10 cellular contexts compared by ENCODE assay signal in the genomic region with DNA sequence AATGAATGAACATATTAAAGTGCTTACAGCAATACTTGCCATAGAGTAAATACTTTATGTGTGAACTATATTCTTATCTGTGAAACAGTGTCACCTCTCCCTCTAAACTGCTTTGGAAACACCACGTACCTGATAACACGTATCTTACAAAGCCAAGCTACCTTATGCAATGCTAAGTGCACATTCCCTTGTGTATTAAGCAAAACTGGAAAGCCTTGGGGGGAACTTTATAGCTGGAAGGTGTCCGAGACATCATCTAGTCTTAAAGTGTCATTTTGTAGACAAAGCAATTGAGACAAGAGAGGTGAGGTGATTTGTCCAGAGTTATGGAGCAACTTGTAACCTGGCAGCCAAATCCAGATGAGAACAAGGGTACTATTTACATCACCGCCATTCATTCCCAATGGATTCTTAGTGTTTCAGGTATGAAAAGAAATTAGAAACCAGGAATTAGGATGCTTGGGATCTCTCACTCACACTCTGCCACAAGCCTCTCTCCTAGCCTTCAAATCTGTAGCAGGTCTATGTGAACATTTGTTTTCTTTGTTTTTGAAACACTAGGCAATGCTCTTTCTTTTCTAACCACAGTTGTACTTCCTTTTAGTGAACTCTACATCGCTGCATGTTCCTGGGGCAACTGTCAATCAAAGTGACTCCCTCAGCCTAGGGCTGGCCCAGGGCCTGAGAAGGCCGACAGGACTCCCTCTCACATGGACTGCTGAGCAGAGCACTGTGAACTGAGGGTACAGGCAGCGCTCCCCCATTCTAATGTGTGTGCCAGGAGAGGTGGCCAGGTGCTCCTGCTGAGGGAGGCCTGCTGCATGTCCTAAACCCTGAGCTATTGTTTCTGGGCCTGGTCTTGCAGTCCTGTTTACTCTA. TPM values are rescaled to one million over a fixed set of nuclear protein-coding genes. Genes with fewer than 3 reads are reported as not detected.
A peak's percentile ranks its signal among the peaks of the same experiment; 100 is the strongest.
DNase-seq lines count a peak whose midpoint lies in the region; ATAC-seq and TF ChIP-seq lines count a peak whose summit lies in the region.
"Had no signal": no experiment of that assay in that cellular context is flagged by ENCODE, and none has a peak within 500 bp of the region (broad histone marks: within the 10 kb centered on the region; RNA-seq: fewer than 3 reads in every experiment).

No MANE protein-coding gene starts in this region.

- peaks cover 10% of the 10 kb centered on the region for H3K4me1 Mint-ChIP-seq in memory B cell

- no peak overlapping the region for H3K27ac ChIP-seq in testis

- ATAC-seq in GM18873 (IDR thresholded peaks at IDR 0.05; ENCODE audit: low FRiP score, unreplicated experiment), result peak; percentile 74
- ATAC-seq in GM21717 (IDR thresholded peaks at IDR 0.05; ENCODE audit: unreplicated experiment), result peak; percentile 72
- peak; percentile 83 for ATAC-seq in HG03354 (IDR thresholded peaks at IDR 0.05; ENCODE audit: poor library complexity, severe bottlenecking, unreplicated experiment)
- peak; percentile 56 for ATAC-seq in memory B cell (ENCODE audit: low read depth)

- H3K27me3 Mint-ChIP-seq in memory B cell, result peaks cover 4% of the 10 kb centered on the region

- TF ChIP-seq POLR2A in testis (IDR thresholded peaks at IDR 0.05), result no peak

- no peak for DNase-seq in memory B cell (ENCODE audit: low spot score in 2 of 2)
- DNase-seq in DMS114 treated with DMSO at 0.1 percent for 48 hours (lab: John Stamatoyannopoulos, UW; ENCODE audit: unreplicated experiment), result no peak
- no peak for DNase-seq in HuH-7 (ENCODE audit: low spot score)
- no peak for DNase-seq in testis
- DNase-seq in NCI-H1417 treated with DMSO at 0.1 percent for 48 hours (lab: John Stamatoyannopoulos, UW), result no peak
- DNase-seq: activated CD4-positive, alpha-beta T cell treated with anti-CD3 and anti-CD28 coated beads, Interleukin-2, amount 10 ng/mL, durations not matched to agents 7 days and 5 days; DMS 273 treated with DMSO at 0.1 percent for 48 hours had no signal

- no peaks in the 10 kb centered on the region for H3K9me3 ChIP-seq in testis

- no peaks in the 10 kb centered on the region for H3K27me3 ChIP-seq in testis

- peak overlapping the region; percentile 67 for H3K27ac Mint-ChIP-seq in memory B cell
- H3K27ac Mint-ChIP-seq: activated CD4-positive, alpha-beta T cell treated with anti-CD3 and anti-CD28 coated beads, Interleukin-2, amount 10 ng/mL, durations not matched to agents 7 days and 5 days had no signal

- H3K36me3 ChIP-seq in testis (ENCODE audit: low read depth, missing control alignments), result no peaks in the 10 kb centered on the region

- 90 to 93% methylated on average over 7 of the region's 7 CpGs for WGBS in testis, 2 donors

- intact Hi-C loops in testis (cut with DNase I; ENCODE audit: low total_unique reads), result no loop called here

- no peak overlapping the region for H3K4me3 Mint-ChIP-seq in memory B cell
- H3K4me3 Mint-ChIP-seq: activated CD4-positive, alpha-beta T cell treated with anti-CD3 and anti-CD28 coated beads, Interleukin-2, amount 10 ng/mL, durations not matched to agents 7 days and 5 days had no signal

- TF ChIP-seq CTCF in testis (IDR thresholded peaks at IDR 0.05), result no peak

- H3K36me3 Mint-ChIP-seq in memory B cell, result no peaks in the 10 kb centered on the region

- H3K4me3 ChIP-seq in testis, result no peak overlapping the region

- H3K4me1 ChIP-seq in testis, result no peaks in the 10 kb centered on the region

- H3K9me3 Mint-ChIP-seq in memory B cell, result no peaks in the 10 kb centered on the region
- H3K9me3 Mint-ChIP-seq: activated CD4-positive, alpha-beta T cell treated with anti-CD3 and anti-CD28 coated beads, Interleukin-2, amount 10 ng/mL, durations not matched to agents 7 days and 5 days had no signal

RNA-seq across cellular contexts. Expression of gene MGLL, which starts 13.9 kb away (rescaled TPM):
- total RNA-seq in testis, result 10 to 100 TPM; 18.3 to 19.2 TPM
- 26.0 TPM for polyA plus RNA-seq in testis (ENCODE audit: insufficient read depth, low read depth, low replicate concordance)
